ENCODE assay signal across 8 cellular contexts in the genomic region with DNA sequence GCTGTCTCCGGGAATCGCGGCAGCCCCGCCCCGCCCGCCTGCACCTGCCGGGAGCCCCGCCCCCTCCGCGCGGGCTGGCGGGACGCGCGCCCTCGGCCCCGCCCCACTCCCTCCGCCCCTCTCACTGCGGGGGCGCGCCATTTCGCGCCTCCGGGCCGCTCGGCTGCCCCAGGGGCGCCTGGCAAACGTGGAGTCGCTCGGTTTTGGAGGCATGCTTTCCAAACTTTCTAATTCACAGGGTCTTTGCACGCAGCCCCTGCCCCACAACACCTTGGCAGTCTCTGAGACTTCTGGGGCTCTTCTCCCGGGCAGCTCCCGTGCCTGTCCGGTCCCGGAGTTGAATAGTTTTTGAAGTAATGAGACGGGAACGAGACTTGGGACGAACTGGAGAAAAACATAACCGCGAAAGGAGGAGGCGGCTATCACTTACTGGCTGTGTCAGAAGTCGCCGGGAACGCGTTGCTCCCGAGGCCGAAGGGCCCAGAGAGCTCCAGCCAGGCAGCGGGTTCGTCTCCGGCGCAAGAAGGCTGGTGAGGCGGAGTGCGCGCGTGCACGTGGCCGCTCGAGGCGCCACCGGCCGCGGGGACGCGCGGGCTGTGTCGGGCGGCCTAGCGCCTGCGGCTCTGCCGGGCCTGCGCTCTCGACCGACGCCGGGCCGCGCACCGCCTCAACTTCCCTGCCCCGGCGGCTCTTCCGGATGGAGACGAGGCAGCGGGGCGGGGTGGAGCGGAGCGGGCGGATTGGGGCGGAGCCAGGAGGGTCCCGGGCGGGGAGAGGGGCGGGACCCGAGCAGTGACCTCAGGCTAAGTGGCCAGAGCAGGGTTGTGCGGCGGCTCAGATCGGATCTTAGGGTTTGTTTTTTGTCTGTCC. TPM values are rescaled to one million over a fixed set of nuclear protein-coding genes. Genes with fewer than 3 reads are reported as not detected.
DNase-seq lines count a peak whose midpoint lies in the region; ATAC-seq and FAIRE-seq lines count a peak whose summit lies in the region.

A gene (minus strand): TSS at position 699 of the 870 bp plus-strand sequence. CDS start 3,436 bp downstream, outside the sequence.

- peaks cover 9% of the 10 kb centered on the region; the same call in 1 of the 2 replicates for H3K9me3 ChIP-seq in BLaER1

- H3K4me3 Mint-ChIP-seq in activated CD4-positive, alpha-beta T cell treated with anti-CD3 and anti-CD28 coated beads, Interleukin-2, amount 10 ng/mL, durations not matched to agents 24 days and 14 days = peak within 1 kb of the TSS; percentile 91

- H3K27me3 Mint-ChIP-seq in activated CD4-positive, alpha-beta T cell treated with anti-CD3 and anti-CD28 coated beads, Interleukin-2, amount 10 ng/mL, durations not matched to agents 24 days and 14 days = no peaks in the 10 kb centered on the region

- peaks cover 23% of the 10 kb centered on the region for H3K36me3 Mint-ChIP-seq in activated CD4-positive, alpha-beta T cell treated with anti-CD3 and anti-CD28 coated beads, Interleukin-2, amount 10 ng/mL, durations not matched to agents 24 days and 14 days (ENCODE audit: low read depth)

- H3K9ac ChIP-seq in BLaER1 = peak within 1 kb of the TSS; percentile 96

- H4K20me1 ChIP-seq in BLaER1 = peaks cover 14% of the 10 kb centered on the region

- peaks cover 20% of the 10 kb centered on the region for H3K4me1 ChIP-seq in BLaER1

- DNase-seq in GM19239 (ENCODE audit: insufficient read length, low spot score) (peak; percentile 85), NCI-H526 treated with DMSO at 0.1 percent for 48 hours (lab: John Stamatoyannopoulos, UW) (peak; percentile 85), cortex of kidney (lab: John Stamatoyannopoulos, UW) (peak; percentile 12), left kidney (ENCODE audit: low read depth, low spot score) (peak; percentile 97)
- peak; percentile 97 for DNase-seq in activated CD4-positive, alpha-beta T cell treated with anti-CD3 and anti-CD28 coated beads, Interleukin-2, amount 10 ng/mL, durations not matched to agents 24 days and 14 days
- peak; percentile 89 to 92 for DNase-seq in stimulated activated CD4-positive, alpha-beta T cell treated with anti-CD3 and anti-CD28 coated beads, Interleukin-2, amount 100 ng/mL, for 24 hours

- peaks cover 20% of the 10 kb centered on the region for H3K36me3 ChIP-seq in BLaER1

- peak; percentile 96 for ATAC-seq in HG03442 (IDR thresholded peaks at IDR 0.05; ENCODE audit: unreplicated experiment)

- H3K4me1 Mint-ChIP-seq in activated CD4-positive, alpha-beta T cell treated with anti-CD3 and anti-CD28 coated beads, Interleukin-2, amount 10 ng/mL, durations not matched to agents 24 days and 14 days = peaks cover 19% of the 10 kb centered on the region

- peak within 1 kb of the TSS; percentile 79 for H3K4me2 ChIP-seq in BLaER1

- peak within 1 kb of the TSS; percentile 95 for H3K27ac ChIP-seq in BLaER1

- H3K9me3 Mint-ChIP-seq in activated CD4-positive, alpha-beta T cell treated with anti-CD3 and anti-CD28 coated beads, Interleukin-2, amount 10 ng/mL, durations not matched to agents 24 days and 14 days = no peaks in the 10 kb centered on the region

- peak within 1 kb of the TSS; percentile 88 for H3K4me3 ChIP-seq in BLaER1

- H3K27ac Mint-ChIP-seq in activated CD4-positive, alpha-beta T cell treated with anti-CD3 and anti-CD28 coated beads, Interleukin-2, amount 10 ng/mL, durations not matched to agents 24 days and 14 days = peak within 1 kb of the TSS; percentile 97

- peak; percentile 91 for FAIRE-seq in GM19239 (lab: Jason Lieb, UNC)

- intact Hi-C loops in activated CD4-positive, alpha-beta T cell treated with anti-CD3 and anti-CD28 coated beads, Interleukin-2, amount 10 ng/mL, durations not matched to agents 24 days and 14 days (cut with micrococcal nuclease) = loop anchor here (1.0 to 2.0 kb wide), 4 partner anchors 40 to 416 kb away; a partner anchor contains a TSS

- no peaks in the 10 kb centered on the region for H3K27me3 ChIP-seq in BLaER1

RNA-seq across cellular contexts. Expression of the gene that starts here (rescaled TPM):
- total RNA-seq in activated CD4-positive, alpha-beta T cell treated with anti-CD3 and anti-CD28 coated beads, Interleukin-2, amount 10 ng/mL, durations not matched to agents 24 days and 14 days = 19.0 and 21.3 TPM in 2 replicates

Comparison
In these comparisons a context has a peak if more than half of its experiments do, and no peak if none do; other contexts are left out.
1. Peak in every context shown above with its lines: DNase-seq, ATAC-seq, H3K4me3 ChIP-seq and H3K27ac ChIP-seq.
2. DNase-seq: peak in every context shown above with its lines; median percentile 97 in activated CD4-positive, alpha-beta T cell treated with anti-CD3 and anti-CD28 coated beads, Interleukin-2, amount 10 ng/mL, durations not matched to agents 24 days and 14 days; 97 in left kidney; 90 in stimulated activated CD4-positive, alpha-beta T cell treated with anti-CD3 and anti-CD28 coated beads, Interleukin-2, amount 100 ng/mL, for 24 hours; 85 in GM19239; 85 in NCI-H526 treated with DMSO at 0.1 percent for 48 hours; 12 in cortex of kidney.